Comparison of ENCODE assay signal across 15 cellular contexts in the genomic region with DNA sequence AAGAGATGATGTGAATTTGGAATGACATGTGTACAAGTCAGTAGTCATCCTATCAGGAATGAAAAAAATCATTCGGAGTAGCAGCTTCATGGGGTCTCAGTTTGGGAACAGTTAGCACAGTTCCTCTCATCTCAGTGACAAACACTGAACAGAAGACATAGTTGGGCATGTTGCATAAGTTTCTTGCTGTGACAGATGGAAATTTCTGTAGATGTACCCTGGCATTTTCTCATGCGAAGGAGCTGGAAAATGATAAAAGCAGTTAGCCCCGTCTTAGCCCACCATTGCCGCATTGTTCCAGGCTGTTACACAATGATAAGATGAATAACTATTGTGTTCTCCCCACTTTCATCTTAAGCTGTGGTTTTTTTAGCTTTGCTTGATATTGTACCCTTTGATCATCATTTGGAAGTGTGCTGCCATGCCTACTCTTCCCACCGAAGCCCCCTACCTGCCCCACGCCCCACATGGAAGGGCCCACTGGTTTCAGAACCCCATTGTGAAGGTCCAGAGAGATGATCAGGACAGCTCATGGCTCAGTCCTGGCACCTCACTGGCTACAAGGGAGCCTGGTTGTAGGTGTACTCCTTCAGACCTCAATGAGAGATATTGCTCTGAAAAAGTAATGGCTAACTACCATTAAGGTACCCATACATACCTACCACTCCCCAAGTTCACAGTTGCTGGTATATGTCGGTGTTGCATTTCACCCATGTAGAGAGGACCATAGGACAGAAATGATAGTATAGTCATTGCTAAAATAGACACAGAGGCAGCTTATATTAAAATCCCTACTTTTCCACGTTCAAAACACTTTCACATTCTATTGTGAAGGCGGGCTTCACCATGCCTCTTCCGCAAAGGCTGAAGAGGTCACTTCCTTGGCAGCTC. TPM values are rescaled to one million over a fixed set of nuclear protein-coding genes. Genes with fewer than 3 reads are reported as not detected.
DNase-seq lines count a peak whose midpoint lies in the region; TF ChIP-seq lines count a peak whose summit lies in the region.
"Had no signal": no experiment of that assay in that cellular context is flagged by ENCODE, and none has a peak within 500 bp of the region (broad histone marks: within the 10 kb centered on the region; RNA-seq: fewer than 3 reads in every experiment).

No MANE protein-coding gene starts in this region.

- TF ChIP-seq CTCF in spleen (IDR thresholded peaks at IDR 0.05 in 8 of 11, conservative IDR thresholded peaks at IDR 0.05 in 3 of 11) = no peak

- peaks cover 0 to 16% (median 11%) of the 10 kb centered on the region in 8 donors for H3K9me3 ChIP-seq in spleen

- peak; percentile 49 for DNase-seq in stimulated activated CD4-positive, alpha-beta T cell treated with anti-CD3 and anti-CD28 coated beads, Interleukin-4, amount 100 ng/mL, for 24 hours
- no peak for DNase-seq in stimulated activated CD4-positive, alpha-beta T cell treated with anti-CD3 and anti-CD28 coated beads, Interleukin-2, amount 100 ng/mL, for 48 hours
- peak; percentile 44 for DNase-seq in activated T-cell treated with anti-CD3 and anti-CD28 coated beads for 4 hours
- DNase-seq in caudate nucleus (lab: John Stamatoyannopoulos, UW) = peak in 6 of 61 donors; percentile 8 to 63 (median 14)
- no peak for DNase-seq in spleen
- no peak for DNase-seq in glomerular visceral epithelial cell (ENCODE audit: extremely low spot score)
- DNase-seq in NK-92 (lab: John Stamatoyannopoulos, UW; ENCODE audit: unreplicated experiment) = no peak
- DNase-seq: DMS79; effector CD8-positive, alpha-beta T cell; KG1; NCI-H1417; NCI-H510A; occipital lobe; SW 1271 had no signal

- intact Hi-C loops in spleen (cut with DNase I; ENCODE audit: low total_unique reads) = no loop called here

- no peaks in the 10 kb centered on the region for H3K27me3 ChIP-seq in spleen (replicated peaks in 1 of 7)

- peaks cover 0 to 100% (median 78%) of the 10 kb centered on the region in 6 donors for H3K36me3 ChIP-seq in spleen

- TF ChIP-seq POLR2A in spleen (IDR thresholded peaks at IDR 0.05) = no peak

- H3K27ac ChIP-seq in caudate nucleus (ENCODE audit: low read depth, low read length) (peak overlapping the region; percentile 91), temporal lobe (ENCODE audit: low read depth, low read length) (peak overlapping the region; percentile 63), spleen (peak overlapping the region in 1 of 8 donors; percentile 1)

- WGBS in spleen, 5 donors = 89 to 94% (median 92%) methylated on average over 10 of the region's 10 CpGs

- H3K4me1 ChIP-seq in spleen = peaks cover 0 to 24% (median 12%) of the 10 kb centered on the region in 6 donors

- H3K4me3 ChIP-seq in spleen = no peak overlapping the region

RNA-seq across cellular contexts. Expression of a gene that starts 38.8 kb away (rescaled TPM):
- total RNA-seq in temporal lobe (41.1 TPM), spleen (10 to 100 TPM; 28.2 to 57.3 (median 45.0) TPM)
- 10 to 100 TPM in 2 of 3 donors, 1 to 10 TPM in 1; 7.5 to 11.6 (median 11.3) TPM for polyA plus RNA-seq in spleen

Comparison
In these comparisons a context has a peak if more than half of its experiments do, and no peak if none do; other contexts are left out.
1. DNase-seq: peak in stimulated activated CD4-positive, alpha-beta T cell treated with anti-CD3 and anti-CD28 coated beads, Interleukin-4, amount 100 ng/mL, for 24 hours (single experiment) and activated T-cell treated with anti-CD3 and anti-CD28 coated beads for 4 hours (single experiment); none in stimulated activated CD4-positive, alpha-beta T cell treated with anti-CD3 and anti-CD28 coated beads, Interleukin-2, amount 100 ng/mL, for 48 hours (0 of 2), spleen (single experiment), glomerular visceral epithelial cell (single experiment) and NK-92 (single experiment).